ENCODE assay signal across 25 cellular contexts in the genomic region with DNA sequence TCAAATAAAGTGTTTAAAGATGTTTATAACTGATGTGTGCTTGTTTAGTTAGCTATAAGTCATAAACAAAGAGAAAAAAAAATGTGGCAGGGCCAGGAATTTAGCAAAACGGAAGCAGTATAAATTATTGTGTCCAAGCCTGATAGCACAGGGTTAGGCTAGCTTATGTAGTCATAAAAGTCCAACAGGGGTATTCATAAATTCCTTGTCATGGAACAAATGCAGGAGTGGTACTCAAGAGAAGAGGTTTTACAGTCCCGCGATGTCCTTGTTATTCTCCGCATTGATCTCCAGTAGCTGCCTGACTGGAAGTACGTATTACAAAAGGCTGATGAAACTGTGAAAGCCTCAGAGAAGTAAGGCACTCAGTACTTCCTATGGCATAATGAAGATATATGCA.
"Had no signal": no experiment of that assay in that cellular context is flagged by ENCODE, and none has a peak within 500 bp of the region (broad histone marks: within the 10 kb centered on the region; RNA-seq: fewer than 3 reads in every experiment).

No MANE protein-coding gene starts in this region.

- ATAC-seq: left colon; naive thymus-derived CD8-positive, alpha-beta T cell; pancreas; right cardiac atrium; sciatic nerve; stimulated activated effector memory CD8-positive, alpha-beta T cell treated with anti-CD3 and anti-CD28 coated beads, Interleukin-12 subunit alpha, Interleukin-12 subunit beta, amount 100 ng/mL, for 72 hours; stimulated activated naive CD8-positive, alpha-beta T cell treated with anti-CD3 and anti-CD28 coated beads, Interleukin-15, amount 100 ng/mL, for 72 hours had no signal

- H3K9me3 ChIP-seq: pancreas, prostate gland, tibial nerve, uterus had no signal

- H3K36me3 ChIP-seq: left ventricle myocardium inferior, pancreas, prostate gland, tibial nerve, uterus had no signal

- H3K4me1 ChIP-seq: left ventricle myocardium inferior, pancreas, prostate gland, tibial nerve, uterus had no signal

- H3K4me3 ChIP-seq: left ventricle myocardium inferior, lung, pancreas, prostate gland, skin epidermis, tibial nerve, uterus had no signal

- H3K27me3 ChIP-seq: pancreas, tibial nerve, uterus had no signal

- H3K27ac ChIP-seq: left ventricle myocardium inferior, pancreas, prostate gland, skin epidermis, tibial nerve, uterus had no signal

- DNase-seq: hypothalamus; immature natural killer cell; kidney; left colon; left ventricle myocardium inferior; midbrain; naive thymus-derived CD8-positive, alpha-beta T cell; nucleus accumbens; pancreas; posterior cingulate gyrus; retina; right cardiac atrium; stimulated activated CD4-positive, alpha-beta T cell treated with anti-CD3 and anti-CD28 coated beads, Interleukin-12 subunit alpha, Interleukin-12 subunit beta, amount 100 ng/mL, for 4 hours; stimulated activated CD4-positive, alpha-beta T cell treated with anti-CD3 and anti-CD28 coated beads, Interleukin-15, amount 100 ng/mL, for 24 hours; stimulated activated CD4-positive, alpha-beta T cell treated with anti-CD3 and anti-CD28 coated beads, Interleukin-4, amount 100 ng/mL, for 24 hours; stimulated activated naive CD4-positive, alpha-beta T cell treated with Interleukin-2 at 50 U/mL for 16 hours; stimulated activated naive CD8-positive, alpha-beta T cell treated with anti-CD3 and anti-CD28 coated beads, Interleukin-15, amount 100 ng/mL, for 72 hours; substantia nigra; uterus had no signal
